10 cellular contexts compared by ENCODE assay signal in the genomic region with DNA sequence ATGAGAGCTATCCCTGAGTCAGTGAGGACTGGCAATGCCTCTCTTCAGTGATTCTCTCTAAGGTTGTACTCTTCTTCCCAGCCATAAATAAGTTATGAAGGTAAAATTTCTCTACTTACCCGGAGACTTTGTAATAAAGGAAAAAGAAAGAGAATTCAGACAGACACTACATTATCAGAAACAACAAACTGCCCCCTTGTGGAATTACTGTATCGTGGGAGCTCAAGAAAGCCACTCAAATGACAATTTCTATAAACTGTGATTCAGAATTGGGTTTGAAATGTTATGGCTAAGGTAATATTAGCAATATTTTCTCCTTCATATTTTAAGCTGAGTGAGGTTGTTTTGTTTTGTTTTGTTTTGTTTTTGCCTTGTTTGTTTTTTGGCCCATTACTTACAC.
DNase-seq lines count a peak whose midpoint lies in the region; ATAC-seq and TF ChIP-seq lines count a peak whose summit lies in the region.
"Had no signal": no experiment of that assay in that cellular context is flagged by ENCODE, and none has a peak within 500 bp of the region (broad histone marks: within the 10 kb centered on the region; RNA-seq: fewer than 3 reads in every experiment).

No MANE protein-coding gene starts in this region.

- DNase-seq in AML-193 (lab: John Stamatoyannopoulos, UW) (peak; percentile 8 to 19), RWPE1 (ENCODE audit: low spot score) (peak; percentile 8), hepatic stellate cell (ENCODE audit: low spot score) (peak; percentile 8), NCI-H1417 (lab: John Stamatoyannopoulos, UW) (no peak), NCI-H2081 (lab: John Stamatoyannopoulos, UW) (no peak)
- DNase-seq: activated naive CD8-positive, alpha-beta T cell treated with anti-CD3 and anti-CD28 coated beads, Interleukin-2, amount 10 ng/mL, durations not matched to agents 7 days and 5 days; NCI-H1436 had no signal

- CTCF ChIA-PET in RWPE1 (lab: Yijun Ruan, JAX): interaction anchor here (0.9 to 1.4 kb wide), 4 partner anchors 10 to 680 kb away, joined by 3 to 7 read pairs (median 4); no protein-coding TSS in a partner anchor

- ATAC-seq in GM21360 (IDR thresholded peaks at IDR 0.05; ENCODE audit: unreplicated experiment) (no peak), GM19397 (IDR thresholded peaks at IDR 0.05; ENCODE audit: unreplicated experiment) (no peak)

- POLR2A ChIA-PET in RWPE1 (lab: Yijun Ruan, JAX; ENCODE audit: low non-redundant PET): no interaction called here

- H3K4me3 ChIP-seq in GM12875 (ENCODE audit: low read depth, low read length): no peak overlapping the region

- H3K27ac ChIP-seq in RWPE1: no peak overlapping the region

- peak; percentile 25; the same call in 1 of the 2 replicates for TF ChIP-seq CTCF in GM12875 (IDR thresholded peaks at IDR 0.05; ENCODE audit: borderline replicate concordance, insufficient read depth, low read depth, low read length)
- no peak; the same call in 1 of the 2 replicates for TF ChIP-seq CTCF in RWPE1 (conservative IDR thresholded peaks at IDR 0.05; ENCODE audit: low read depth)

Comparison
In these comparisons a context has a peak if more than half of its experiments do, and no peak if none do; other contexts are left out.
1. DNase-seq: peak in AML-193 (2 of 2), RWPE1 (single experiment) and hepatic stellate cell (single experiment); none in NCI-H1417 (0 of 3) and NCI-H2081 (0 of 2).